11 cellular contexts compared by ENCODE assay signal in genomic region chr17:45020354-45021138, GRCh38. TPM values are rescaled to one million over a fixed set of nuclear protein-coding genes. Genes with fewer than 3 reads are reported as not detected.
DNase-seq lines count a peak whose midpoint lies in the region; ATAC-seq, FAIRE-seq and TF ChIP-seq lines count a peak whose summit lies in the region.
"Had no signal": no experiment of that assay in that cellular context is flagged by ENCODE, and none has a peak within 500 bp of the region (broad histone marks: within the 10 kb centered on the region; RNA-seq: fewer than 3 reads in every experiment).

No MANE protein-coding gene starts in this region.

- no peaks in the 10 kb centered on the region for H3K9me3 Mint-ChIP-seq in activated naive CD4-positive, alpha-beta T cell treated with anti-CD3 and anti-CD28 coated beads, Interleukin-2, amount 10 ng/mL, durations not matched to agents 7 days and 5 days
- no peaks in the 10 kb centered on the region for H3K9me3 Mint-ChIP-seq in activated naive CD4-positive, alpha-beta T cell treated with anti-CD3 and anti-CD28 coated beads for 36 hours

- no peak overlapping the region for H2AFZ ChIP-seq in HepG2 (ENCODE audit: low read length)

- peak overlapping the region; percentile 98; the same call in 1 of the 2 replicates for H3K4me2 ChIP-seq in HepG2 (ENCODE audit: low read depth, low read length)

- H3K4me1 ChIP-seq in colonic mucosa (peaks cover 3% of the 10 kb centered on the region), HepG2 (ENCODE audit: insufficient read depth, low read length) (peaks cover 62% of the 10 kb centered on the region), transverse colon (peaks cover 30 to 44% (median 30%) of the 10 kb centered on the region in 4 donors)

- TF ChIP-seq EP300 in HepG2 (IDR thresholded peaks at IDR 0.05; ENCODE audit: low read depth in 2 of 2, low read length in 2 of 2) (no peak), HepG2 (CRISPR knock-in tag; IDR thresholded peaks at IDR 0.05; ENCODE audit: borderline replicate concordance) (no peak), transverse colon (IDR thresholded peaks at IDR 0.05; ENCODE audit: low read depth) (no peak)

- peak overlapping the region; percentile 6 for H3K4me3 Mint-ChIP-seq in activated naive CD4-positive, alpha-beta T cell treated with anti-CD3 and anti-CD28 coated beads, Interleukin-2, amount 10 ng/mL, durations not matched to agents 7 days and 5 days
- no peak overlapping the region for H3K4me3 Mint-ChIP-seq in activated naive CD4-positive, alpha-beta T cell treated with anti-CD3 and anti-CD28 coated beads for 36 hours

- 77% methylated on average over 17 of the region's 17 CpGs for WGBS in HepG2 (ENCODE audit: low lambda C conversion rate)
- WGBS in transverse colon (ENCODE audit: low coverage in 1 of 2), 2 donors, result 50% methylated on average over 16 of the region's 17 CpGs; no CpG with 5 or more reads in 1 of the 2 donors
- 35 to 47% methylated on average over 15 to 17 of the region's 17 CpGs for WGBS in lower leg skin, 2 donors

- H3K36me3 ChIP-seq in colonic mucosa (no peaks in the 10 kb centered on the region), HepG2 (replicated peaks in 1 of 2; ENCODE audit: control insufficient read depth in 1 of 2, insufficient read depth in 2 of 2, low read length in 2 of 2) (peaks cover 0 to 3% of the 10 kb centered on the region in 2 experiments; a peak in 2 of 5 replicates), transverse colon (no peaks in the 10 kb centered on the region)

- in situ Hi-C loops in HepG2 (cut with HindIII; ENCODE audit: extremely low pct_ligation_motif_present, low pct_unique_long_range_greater_than_20kb) (loop anchor here (25.0 kb wide), 1 partner anchor 233 kb away; no protein-coding TSS in a partner anchor), transverse colon (cut with MboI; ENCODE audit: low pct_ligation_motif_present in 1 of 4, low pct_unique_long_range_greater_than_20kb in 1 of 4, low sequenced_read_pairs in 3 of 4) (loop anchor here in 2 of 4 donors (5.0 to 10.0 kb wide), 2 partner anchors 96 to 98 kb away; no protein-coding TSS in a partner anchor)

- no peak overlapping the region for H3K4me3 ChIP-seq in colonic mucosa
- H3K4me3 ChIP-seq in HepG2 (replicated peaks in 1 of 3; ENCODE audit: insufficient read depth in 1 of 3, low read depth in 2 of 3, low read length in 3 of 3), result no peak overlapping the region
- H3K4me3 ChIP-seq in transverse colon, result no peak overlapping the region
- no peak overlapping the region for H3K4me3 ChIP-seq in lower leg skin (ENCODE audit: low read depth, poor library complexity, severe bottlenecking)

- peak overlapping the region; percentile 11 for H3K27ac ChIP-seq in colonic mucosa
- H3K27ac ChIP-seq in HepG2 (ENCODE audit: extremely low read length, insufficient read depth, low read length), result no peak overlapping the region
- peak overlapping the region; percentile 76 to 85 (median 83) for H3K27ac ChIP-seq in transverse colon
- H3K27ac ChIP-seq: C4-2B had no signal

- H3K9me3 ChIP-seq in colonic mucosa (no peaks in the 10 kb centered on the region), HepG2 (ENCODE audit: low read length) (no peaks in the 10 kb centered on the region), transverse colon (no peaks in the 10 kb centered on the region)
- H3K9me3 ChIP-seq: heart left ventricle had no signal

- no peak for TF ChIP-seq RAD21 in HepG2 (CRISPR knock-in tag; IDR thresholded peaks at IDR 0.05)

- no peak for DNase-seq in activated naive CD4-positive, alpha-beta T cell treated with anti-CD3 and anti-CD28 coated beads, Interleukin-2, amount 10 ng/mL, durations not matched to agents 7 days and 5 days
- no peak for DNase-seq in activated naive CD4-positive, alpha-beta T cell treated with anti-CD3 and anti-CD28 coated beads for 36 hours
- DNase-seq in colonic mucosa (peak; percentile 51), HepG2 (ENCODE audit: low spot score) (no peak), transverse colon (peak; percentile 34), activated gamma-delta T cell treated with Interleukin-2 at 50 U/mL for 16 hours (no peak), lower leg skin (ENCODE audit: low spot score in 2 of 2) (no peak), NCI-H1694 (lab: John Stamatoyannopoulos, UW) (no peak)
- DNase-seq: stimulated activated CD4-positive, alpha-beta T cell treated with anti-CD3 and anti-CD28 coated beads, Interleukin-4, amount 100 ng/mL, for 1 hour had no signal

- peaks cover 1% of the 10 kb centered on the region for H3K36me3 Mint-ChIP-seq in activated naive CD4-positive, alpha-beta T cell treated with anti-CD3 and anti-CD28 coated beads, Interleukin-2, amount 10 ng/mL, durations not matched to agents 7 days and 5 days
- no peaks in the 10 kb centered on the region for H3K36me3 Mint-ChIP-seq in activated naive CD4-positive, alpha-beta T cell treated with anti-CD3 and anti-CD28 coated beads for 36 hours (ENCODE audit: low read depth)

- peaks cover 56% of the 10 kb centered on the region for H3K27me3 Mint-ChIP-seq in activated naive CD4-positive, alpha-beta T cell treated with anti-CD3 and anti-CD28 coated beads, Interleukin-2, amount 10 ng/mL, durations not matched to agents 7 days and 5 days
- peaks cover 38% of the 10 kb centered on the region for H3K27me3 Mint-ChIP-seq in activated naive CD4-positive, alpha-beta T cell treated with anti-CD3 and anti-CD28 coated beads for 36 hours (ENCODE audit: low read depth)

- TF ChIP-seq CTCF in colonic mucosa (IDR thresholded peaks at IDR 0.05) (no peak), HepG2 (CRISPR knock-in tag; IDR thresholded peaks at IDR 0.05) (no peak), transverse colon (IDR thresholded peaks at IDR 0.05) (no peak), lower leg skin (IDR thresholded peaks at IDR 0.05) (no peak)

- TF ChIP-seq POLR2A in HepG2 (IDR thresholded peaks at IDR 0.05; ENCODE audit: insufficient read depth in 1 of 2, low read depth in 2 of 2, low read length in 2 of 2) (no peak), transverse colon (IDR thresholded peaks at IDR 0.05) (no peak), lower leg skin (IDR thresholded peaks at IDR 0.05) (no peak)

- FAIRE-seq in HepG2 (lab: Jason Lieb, UNC), result no peak

- CTCF ChIA-PET in activated naive CD4-positive, alpha-beta T cell treated with anti-CD3 and anti-CD28 coated beads, Interleukin-2, amount 10 ng/mL, durations not matched to agents 7 days and 5 days (lab: Charles Lee), result interaction anchor here (0.9 to 4.9 kb wide), 13 partner anchors 12 to 241 kb away, joined by 3 to 56 read pairs (median 4); no protein-coding TSS in a partner anchor
- CTCF ChIA-PET in activated naive CD4-positive, alpha-beta T cell treated with anti-CD3 and anti-CD28 coated beads for 36 hours (lab: Charles Lee), result interaction anchor here (0.5 to 5.2 kb wide), 22 partner anchors 11 to 246 kb away, joined by 3 to 60 read pairs (median 5); partner anchors contain the start of genes ACBD4 and EFTUD2
- CTCF ChIA-PET in HepG2 (lab: Yijun Ruan, JAX; ENCODE audit: low intra/inter-chr PET ratio, low total read pairs), result interaction anchor here (1.8 to 2.2 kb wide), 2 partner anchors 101 to 109 kb away, joined by 10 to 21 read pairs; no protein-coding TSS in a partner anchor

- ATAC-seq in HepG2, result no peak

- no peak overlapping the region for H3K27ac Mint-ChIP-seq in activated naive CD4-positive, alpha-beta T cell treated with anti-CD3 and anti-CD28 coated beads, Interleukin-2, amount 10 ng/mL, durations not matched to agents 7 days and 5 days
- no peak overlapping the region for H3K27ac Mint-ChIP-seq in activated naive CD4-positive, alpha-beta T cell treated with anti-CD3 and anti-CD28 coated beads for 36 hours

- TSS peak; percentile 34 for BruUV-seq in HepG2 (replicated peaks; lab: Mats Ljungman, UMichigan)

- POLR2A ChIA-PET in HepG2 (lab: Yijun Ruan, JAX), result interaction anchor here (0.9 to 2.5 kb wide), 6 partner anchors 18 to 110 kb away, joined by 3 to 11 read pairs (median 3); partner anchors contain the start of gene NMT1

- intact Hi-C loops in activated naive CD4-positive, alpha-beta T cell treated with anti-CD3 and anti-CD28 coated beads for 36 hours (cut with micrococcal nuclease), result loop anchor here (1.0 to 5.0 kb wide), 2 partner anchors 123 to 245 kb away; partner anchors contain the start of gene EFTUD2
- intact Hi-C loops in colonic mucosa (cut with DNase I), result loop anchor here (5.0 to 10.0 kb wide), 2 partner anchors 77 to 246 kb away; no protein-coding TSS in a partner anchor
- intact Hi-C loops in HepG2 (cut with micrococcal nuclease; ENCODE audit: unreplicated experiment), result loop anchor here (5.0 kb wide), 1 partner anchor 243 kb away; no protein-coding TSS in a partner anchor
- intact Hi-C loops in transverse colon (cut with DNase I; ENCODE audit: low total_unique reads), result loop anchor here (5.0 kb wide), 2 partner anchors 77 to 248 kb away; no protein-coding TSS in a partner anchor
- intact Hi-C loops in lower leg skin (cut with DNase I; ENCODE audit: low total_unique reads), result loop anchor here (5.0 to 10.0 kb wide), 2 partner anchors 74 to 103 kb away; partner anchors contain the start of gene GFAP

- no peaks in the 10 kb centered on the region for H3K79me2 ChIP-seq in HepG2 (ENCODE audit: insufficient read depth, low read length)

- no peaks in the 10 kb centered on the region for H4K20me1 ChIP-seq in HepG2 (ENCODE audit: insufficient read depth, low read length)

- H3K27me3 ChIP-seq in colonic mucosa, result no peaks in the 10 kb centered on the region
- peaks cover 0 to 16% of the 10 kb centered on the region in 2 experiments; a peak in 2 of 5 replicates for H3K27me3 ChIP-seq in HepG2 (ENCODE audit: control insufficient read depth in 1 of 2, insufficient read depth in 2 of 2, low read length in 2 of 2)
- peaks cover 8% of the 10 kb centered on the region for H3K27me3 ChIP-seq in transverse colon

- peaks cover 21% of the 10 kb centered on the region for H3K4me1 Mint-ChIP-seq in activated naive CD4-positive, alpha-beta T cell treated with anti-CD3 and anti-CD28 coated beads, Interleukin-2, amount 10 ng/mL, durations not matched to agents 7 days and 5 days
- peaks cover 16% of the 10 kb centered on the region for H3K4me1 Mint-ChIP-seq in activated naive CD4-positive, alpha-beta T cell treated with anti-CD3 and anti-CD28 coated beads for 36 hours (ENCODE audit: low read depth)

- H3K9ac ChIP-seq in colonic mucosa (ENCODE audit: low read depth in 2 of 2, low read length in 2 of 2), result peak overlapping the region in 1 of 2 donors; percentile 40
- H3K9ac ChIP-seq in HepG2 (ENCODE audit: insufficient read depth, low read depth, low read length), result no peak overlapping the region

RNA-seq across cellular contexts. Expression of gene DCAKD, which starts 30.9 kb away (rescaled TPM):
- 10 to 100 TPM; 38.1 to 38.9 TPM for total RNA-seq in activated naive CD4-positive, alpha-beta T cell treated with anti-CD3 and anti-CD28 coated beads for 36 hours
- total RNA-seq in colonic mucosa (10 to 100 TPM; 20.2 to 46.8 TPM), HepG2 (2016; rRNA removed; fragmentation: Illumina TruSeq; extraction: Trizol) (29.2 and 31.1 TPM in 2 replicates), transverse colon (100 to 1,000 TPM in 1 of 4 donors, 10 to 100 TPM in 2, 1 to 10 TPM in 1; 9.4 to 144 (median 27.4) TPM), lower leg skin (10 to 100 TPM; 47.9 to 70.2 (median 61.0) TPM)
- total RNA-seq in HepG2 (2016; cell fraction: cytosol; rRNA removed; fragmentation: Illumina TruSeq; extraction: Trizol; ENCODE audit: low read depth), result 17.8 and 18.9 TPM in 2 replicates
- 29.3 and 30.4 TPM in 2 replicates for total RNA-seq in HepG2 (2016; cell fraction: insoluble cytoplasmic fraction; rRNA removed; fragmentation: Illumina TruSeq; extraction: Trizol)
- total RNA-seq in HepG2 (2016; cell fraction: membrane; rRNA removed; fragmentation: Illumina TruSeq; extraction: Trizol), result 31.0 and 36.7 TPM in 2 replicates
- 13.3 and 14.3 TPM in 2 replicates for total RNA-seq in HepG2 (2016; cell fraction: nucleus; rRNA removed; fragmentation: Illumina TruSeq; extraction: Trizol)
- polyA plus RNA-seq in HepG2 (2011; rRNA removed), result 25.9 and 30.2 TPM in 2 replicates
- polyA plus RNA-seq in HepG2 (2011; cell fraction: cytosol; rRNA removed), result 27.0 and 35.9 TPM in 2 replicates
- polyA plus RNA-seq in HepG2 (2011; cell fraction: nucleus; rRNA removed), result 35.9 and 42.1 TPM in 2 replicates
- 21.9 and 25.6 TPM in 2 replicates for polyA plus RNA-seq in HepG2 (2012)
- polyA plus RNA-seq in HepG2 (2016; cell fraction: cytosol; fragmentation: Illumina TruSeq; extraction: Trizol; ENCODE audit: low read depth), result 14.2 and 18.1 TPM in 2 replicates
- 30.0 and 35.6 TPM in 2 replicates for polyA plus RNA-seq in HepG2 (2016; cell fraction: insoluble cytoplasmic fraction; fragmentation: Illumina TruSeq; extraction: Trizol; ENCODE audit: low read depth)
- polyA plus RNA-seq in HepG2 (2016; cell fraction: membrane; fragmentation: Illumina TruSeq; extraction: Trizol; ENCODE audit: low read depth), result 26.8 and 28.1 TPM in 2 replicates
- polyA plus RNA-seq in HepG2 (2016; cell fraction: nucleus; fragmentation: Illumina TruSeq; extraction: Trizol; ENCODE audit: insufficient read depth, low read depth), result 28.5 and 31.2 TPM in 2 replicates
- 34.7 and 107 TPM in 2 replicates for polyA minus RNA-seq in HepG2 (2011; rRNA and poly(A)+ RNA removed; ENCODE audit: low replicate concordance)
- 36.1 and 39.1 TPM in 2 replicates for polyA minus RNA-seq in HepG2 (2011; cell fraction: cytosol; rRNA and poly(A)+ RNA removed)
- 14.9 and 19.5 TPM in 2 replicates for polyA minus RNA-seq in HepG2 (2011; cell fraction: nucleus; rRNA and poly(A)+ RNA removed)

RNA-seq across cellular contexts. Expression of gene NMT1, which starts 40.6 kb away (rescaled TPM):
- total RNA-seq in activated naive CD4-positive, alpha-beta T cell treated with anti-CD3 and anti-CD28 coated beads for 36 hours, result 100 to 1,000 TPM; 234 to 235 TPM
- total RNA-seq in colonic mucosa, result 100 to 1,000 TPM in 1 of 2 donors, 10 to 100 TPM in 1; 68.0 to 127 TPM
- total RNA-seq in HepG2 (2016; rRNA removed; fragmentation: Illumina TruSeq; extraction: Trizol), result 142 and 194 TPM in 2 replicates
- 26.5 and 28.3 TPM in 2 replicates for total RNA-seq in HepG2 (2016; cell fraction: cytosol; rRNA removed; fragmentation: Illumina TruSeq; extraction: Trizol; ENCODE audit: low read depth)
- 140 and 195 TPM in 2 replicates for total RNA-seq in HepG2 (2016; cell fraction: insoluble cytoplasmic fraction; rRNA removed; fragmentation: Illumina TruSeq; extraction: Trizol)
- total RNA-seq in HepG2 (2016; cell fraction: membrane; rRNA removed; fragmentation: Illumina TruSeq; extraction: Trizol), result 38.6 and 40.6 TPM in 2 replicates
- 107 and 123 TPM in 2 replicates for total RNA-seq in HepG2 (2016; cell fraction: nucleus; rRNA removed; fragmentation: Illumina TruSeq; extraction: Trizol)
- polyA plus RNA-seq in HepG2 (2011; rRNA removed), result 71.9 and 75.7 TPM in 2 replicates
- 38.6 and 40.9 TPM in 2 replicates for polyA plus RNA-seq in HepG2 (2011; cell fraction: cytosol; rRNA removed)
- polyA plus RNA-seq in HepG2 (2011; cell fraction: nucleus; rRNA removed), result 44.4 and 51.3 TPM in 2 replicates
- 109 and 117 TPM in 2 replicates for polyA plus RNA-seq in HepG2 (2012)
- polyA plus RNA-seq in HepG2 (2016; cell fraction: cytosol; fragmentation: Illumina TruSeq; extraction: Trizol; ENCODE audit: low read depth), result 13.3 and 16.4 TPM in 2 replicates
- polyA plus RNA-seq in HepG2 (2016; cell fraction: insoluble cytoplasmic fraction; fragmentation: Illumina TruSeq; extraction: Trizol; ENCODE audit: low read depth), result 189 and 216 TPM in 2 replicates
- 22.9 and 24.5 TPM in 2 replicates for polyA plus RNA-seq in HepG2 (2016; cell fraction: membrane; fragmentation: Illumina TruSeq; extraction: Trizol; ENCODE audit: low read depth)
- polyA plus RNA-seq in HepG2 (2016; cell fraction: nucleus; fragmentation: Illumina TruSeq; extraction: Trizol; ENCODE audit: insufficient read depth, low read depth), result 111 and 125 TPM in 2 replicates
- polyA minus RNA-seq in HepG2 (2011; rRNA and poly(A)+ RNA removed; ENCODE audit: low replicate concordance), result 63.5 and 95.4 TPM in 2 replicates
- 254 and 276 TPM in 2 replicates for polyA minus RNA-seq in HepG2 (2011; cell fraction: cytosol; rRNA and poly(A)+ RNA removed)
- polyA minus RNA-seq in HepG2 (2011; cell fraction: nucleus; rRNA and poly(A)+ RNA removed), result 44.7 and 70.7 TPM in 2 replicates
- total RNA-seq in transverse colon, result 10 to 100 TPM; 16.1 to 83.8 (median 43.4) TPM
- total RNA-seq in lower leg skin, result 100 to 1,000 TPM in 1 of 4 donors, 10 to 100 TPM in 3; 37.3 to 101 (median 60.3) TPM

RNA-seq across cellular contexts. Expression of gene C1QL1, which starts 52.4 kb away (rescaled TPM):
- under 1 TPM; 0.36 to 0.40 TPM for total RNA-seq in activated naive CD4-positive, alpha-beta T cell treated with anti-CD3 and anti-CD28 coated beads for 36 hours
- total RNA-seq in colonic mucosa (1 to 10 TPM; 1.2 to 1.9 TPM), HepG2 (2016; rRNA removed; fragmentation: Illumina TruSeq; extraction: Trizol) (0.11 TPM in 1 of 2 replicates, not detected in the other), transverse colon (1 to 10 TPM in 2 of 4 donors, under 1 TPM in 1, not detected in 1; 0.55 to 6.8 (median 1.1) TPM), lower leg skin (1 to 10 TPM in 1 of 4 donors, under 1 TPM in 3; 0.21 to 1.4 (median 0.73) TPM)
- not detected in 2 replicates for total RNA-seq in HepG2 (2016; cell fraction: cytosol; rRNA removed; fragmentation: Illumina TruSeq; extraction: Trizol; ENCODE audit: low read depth)
- not detected in 2 replicates for total RNA-seq in HepG2 (2016; cell fraction: insoluble cytoplasmic fraction; rRNA removed; fragmentation: Illumina TruSeq; extraction: Trizol)
- 0.14 TPM in 1 of 2 replicates, not detected in the other for total RNA-seq in HepG2 (2016; cell fraction: membrane; rRNA removed; fragmentation: Illumina TruSeq; extraction: Trizol)
- not detected in 2 replicates for total RNA-seq in HepG2 (2016; cell fraction: nucleus; rRNA removed; fragmentation: Illumina TruSeq; extraction: Trizol)
- polyA plus RNA-seq in HepG2 (2011; rRNA removed), result 0.07 and 0.11 TPM in 2 replicates
- 0.10 and 0.20 TPM in 2 replicates for polyA plus RNA-seq in HepG2 (2011; cell fraction: cytosol; rRNA removed)
- polyA plus RNA-seq in HepG2 (2011; cell fraction: nucleus; rRNA removed), result 0.14 TPM in 1 of 2 replicates, not detected in the other
- 0.24 TPM in 1 of 2 replicates, not detected in the other for polyA plus RNA-seq in HepG2 (2012)
- 0.38 and 0.43 TPM in 2 replicates for polyA plus RNA-seq in HepG2 (2016; cell fraction: cytosol; fragmentation: Illumina TruSeq; extraction: Trizol; ENCODE audit: low read depth)
- polyA plus RNA-seq in HepG2 (2016; cell fraction: insoluble cytoplasmic fraction; fragmentation: Illumina TruSeq; extraction: Trizol; ENCODE audit: low read depth), result not detected in 2 replicates
- polyA plus RNA-seq in HepG2 (2016; cell fraction: membrane; fragmentation: Illumina TruSeq; extraction: Trizol; ENCODE audit: low read depth), result 0.15 and 0.29 TPM in 2 replicates
- not detected in 2 replicates for polyA plus RNA-seq in HepG2 (2016; cell fraction: nucleus; fragmentation: Illumina TruSeq; extraction: Trizol; ENCODE audit: insufficient read depth, low read depth)
- 1.1 TPM in 1 of 2 replicates, not detected in the other for polyA minus RNA-seq in HepG2 (2011; rRNA and poly(A)+ RNA removed; ENCODE audit: low replicate concordance)
- not detected in 2 replicates for polyA minus RNA-seq in HepG2 (2011; cell fraction: cytosol; rRNA and poly(A)+ RNA removed)
- not detected in 2 replicates for polyA minus RNA-seq in HepG2 (2011; cell fraction: nucleus; rRNA and poly(A)+ RNA removed)

Comparison
In these comparisons a context has a peak if more than half of its experiments do, and no peak if none do; other contexts are left out.
1. DNase-seq: peak in colonic mucosa (single experiment) and transverse colon (single experiment); none in activated naive CD4-positive, alpha-beta T cell treated with anti-CD3 and anti-CD28 coated beads, Interleukin-2, amount 10 ng/mL, durations not matched to agents 7 days and 5 days (single experiment), activated naive CD4-positive, alpha-beta T cell treated with anti-CD3 and anti-CD28 coated beads for 36 hours (single experiment), HepG2 (single experiment), activated gamma-delta T cell treated with Interleukin-2 at 50 U/mL for 16 hours (single experiment), lower leg skin (0 of 2) and NCI-H1694 (single experiment).